Comparison of ENCODE assay signal across 37 cellular contexts in the genomic region with DNA sequence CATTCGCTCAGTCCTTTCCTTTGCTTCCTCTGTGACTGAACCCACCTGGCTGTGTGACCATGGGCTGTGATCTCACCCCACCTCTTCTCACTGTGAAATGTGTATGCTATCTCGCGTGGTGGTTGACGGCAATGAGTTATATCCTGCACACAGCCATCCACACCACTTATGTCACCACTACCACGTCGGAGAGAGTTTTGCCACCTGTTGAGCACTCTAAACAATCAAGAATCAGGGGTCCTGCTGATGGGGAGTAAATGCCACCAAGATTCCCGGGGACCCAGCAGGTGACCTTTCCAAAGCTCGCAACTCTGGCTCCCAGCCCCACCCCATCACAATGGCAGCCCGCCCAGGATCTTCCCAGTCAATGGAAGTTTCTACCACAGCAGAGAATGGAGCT. TPM values are rescaled to one million over a fixed set of nuclear protein-coding genes. Genes with fewer than 3 reads are reported as not detected.
"Had no signal": no experiment of that assay in that cellular context is flagged by ENCODE, and none has a peak within 500 bp of the region (broad histone marks: within the 10 kb centered on the region; RNA-seq: fewer than 3 reads in every experiment).

No MANE protein-coding gene starts in this region.

- H3K9me3 Mint-ChIP-seq: activated B cell treated with CpG ODN at 0.5 μM for 24 hours; activated CD8-positive, alpha-beta T cell treated with anti-CD3 and anti-CD28 coated beads for 36 hours; activated naive CD4-positive, alpha-beta T cell treated with anti-CD3 and anti-CD28 coated beads for 36 hours; activated naive CD4-positive, alpha-beta T cell treated with anti-CD3 and anti-CD28 coated beads, Interleukin-2, amount 50 U/mL, for 24 hours; activated naive CD8-positive, alpha-beta T cell treated with anti-CD3 and anti-CD28 coated beads for 36 hours; activated naive CD8-positive, alpha-beta T cell treated with anti-CD3 and anti-CD28 coated beads, Interleukin-2, amount 50 U/mL, for 24 hours; activated T-cell treated with anti-CD3 and anti-CD28 coated beads, Interleukin-2, amount 50 U/mL, for 4 hours; activated T-helper 17 cell treated with anti-CD3 and anti-CD28 coated beads, Interleukin-2, amount 50 U/mL, for 72 hours; T-helper 2 cell treated with Interferon-gamma antibody and Interleukin-4, amounts not matched to agents 5 μg/mL and 100 μg/mL, for 36 hours had no signal

- H3K4me3 ChIP-seq: adrenal gland, body of pancreas, colonic mucosa, esophagus squamous epithelium, gastroesophageal sphincter had no signal

- H3K4me1 Mint-ChIP-seq: activated B cell treated with CpG ODN at 0.5 μM for 24 hours; activated naive CD4-positive, alpha-beta T cell treated with anti-CD3 and anti-CD28 coated beads, Interleukin-2, amount 50 U/mL, for 24 hours; activated naive CD8-positive, alpha-beta T cell treated with anti-CD3 and anti-CD28 coated beads for 36 hours; activated naive CD8-positive, alpha-beta T cell treated with anti-CD3 and anti-CD28 coated beads, Interleukin-2, amount 50 U/mL, for 24 hours; activated T-helper 17 cell treated with anti-CD3 and anti-CD28 coated beads, Interleukin-2, amount 50 U/mL, for 72 hours; T-helper 17 cell had no signal

- H3K27ac ChIP-seq: adrenal gland, body of pancreas, colonic mucosa, epithelial cell of prostate, esophagus squamous epithelium, WERI-Rb-1 had no signal

- H3K27me3 ChIP-seq: adrenal gland, body of pancreas, colonic mucosa, gastroesophageal sphincter had no signal

- H3K27ac Mint-ChIP-seq: activated B cell treated with CpG ODN at 0.5 μM for 24 hours; activated CD8-positive, alpha-beta T cell treated with anti-CD3 and anti-CD28 coated beads for 36 hours; activated naive CD4-positive, alpha-beta T cell treated with anti-CD3 and anti-CD28 coated beads for 36 hours; activated naive CD4-positive, alpha-beta T cell treated with anti-CD3 and anti-CD28 coated beads, Interleukin-2, amount 50 U/mL, for 24 hours; activated naive CD8-positive, alpha-beta T cell treated with anti-CD3 and anti-CD28 coated beads for 36 hours; activated naive CD8-positive, alpha-beta T cell treated with anti-CD3 and anti-CD28 coated beads, Interleukin-2, amount 50 U/mL, for 24 hours; activated T-helper 17 cell treated with anti-CD3 and anti-CD28 coated beads, Interleukin-2, amount 50 U/mL, for 72 hours; T-helper 17 cell; T-helper 2 cell treated with Interferon-gamma antibody and Interleukin-4, amounts not matched to agents 5 μg/mL and 100 μg/mL, for 36 hours had no signal

- H3K4me1 ChIP-seq: adrenal gland, body of pancreas, colonic mucosa had no signal

- H3K4me3 Mint-ChIP-seq: activated B cell treated with CpG ODN at 0.5 μM for 24 hours; activated CD8-positive, alpha-beta T cell treated with anti-CD3 and anti-CD28 coated beads for 36 hours; activated naive CD4-positive, alpha-beta T cell treated with anti-CD3 and anti-CD28 coated beads for 36 hours; activated naive CD4-positive, alpha-beta T cell treated with anti-CD3 and anti-CD28 coated beads, Interleukin-2, amount 50 U/mL, for 24 hours; activated naive CD8-positive, alpha-beta T cell treated with anti-CD3 and anti-CD28 coated beads for 36 hours; activated naive CD8-positive, alpha-beta T cell treated with anti-CD3 and anti-CD28 coated beads, Interleukin-2, amount 50 U/mL, for 24 hours; activated T-cell treated with anti-CD3 and anti-CD28 coated beads, Interleukin-2, amount 50 U/mL, for 4 hours; activated T-helper 17 cell treated with anti-CD3 and anti-CD28 coated beads, Interleukin-2, amount 50 U/mL, for 72 hours; T-helper 17 cell; T-helper 2 cell treated with Interferon-gamma antibody and Interleukin-4, amounts not matched to agents 5 μg/mL and 100 μg/mL, for 36 hours had no signal

- ATAC-seq: activated CD4-positive, CD25-positive, alpha-beta regulatory T cell treated with anti-CD3 and anti-CD28 coated beads, Interleukin-2, amount 50 U/mL, for 24 hours; activated CD8-positive, alpha-beta T cell treated with anti-CD3 and anti-CD28 coated beads for 36 hours; activated naive CD8-positive, alpha-beta T cell treated with anti-CD3 and anti-CD28 coated beads, Interleukin-2, amount 50 U/mL, for 24 hours; activated T-cell treated with anti-CD3 and anti-CD28 coated beads, Interleukin-2, amount 50 U/mL, for 4 hours; activated T-helper 17 cell treated with anti-CD3 and anti-CD28 coated beads, Interleukin-2, amount 50 U/mL, for 72 hours; body of pancreas; gastroesophageal sphincter; T-helper 17 cell had no signal

- H3K36me3 Mint-ChIP-seq: activated naive CD4-positive, alpha-beta T cell treated with anti-CD3 and anti-CD28 coated beads, Interleukin-2, amount 50 U/mL, for 24 hours; activated naive CD8-positive, alpha-beta T cell treated with anti-CD3 and anti-CD28 coated beads for 36 hours had no signal

- DNase-seq: activated B cell treated with CpG ODN at 0.5 μM for 24 hours; activated CD4-positive, alpha-beta T cell treated with anti-CD3 and anti-CD28 coated beads for 48 hours; activated CD4-positive, alpha-beta T cell treated with anti-CD3 and anti-CD28 coated beads, Interleukin-2, amount 50 U/mL, for 1 hour; activated CD4-positive, alpha-beta T cell treated with anti-CD3 and anti-CD28 coated beads, Interleukin-2, amount 50 U/mL, for 48 hours; activated CD8-positive, alpha-beta memory T cell treated with anti-CD3 and anti-CD28 coated beads for 24 hours; activated CD8-positive, alpha-beta T cell treated with anti-CD3 and anti-CD28 coated beads for 36 hours; activated effector memory CD4-positive, alpha-beta T cell treated with Interleukin-2 at 50 U/mL for 16 hours; activated gamma-delta T cell treated with Interleukin-2 at 50 U/mL for 16 hours; activated naive CD4-positive, alpha-beta T cell treated with anti-CD3 and anti-CD28 coated beads for 36 hours; activated naive CD8-positive, alpha-beta T cell treated with anti-CD3 and anti-CD28 coated beads for 36 hours; activated naive CD8-positive, alpha-beta T cell treated with anti-CD3 and anti-CD28 coated beads, Interleukin-2, amount 50 U/mL, for 24 hours; activated T-cell treated with anti-CD3 and anti-CD28 coated beads, Interleukin-2, amount 50 U/mL, for 4 hours; adrenal gland; amygdala; aorta; body of pancreas; central memory CD4-positive, alpha-beta T cell; cerebellar nuclear complex; colonic mucosa; effector CD8-positive, alpha-beta T cell; esophagus squamous epithelium; foreskin melanocyte; T-helper 1 cell; T-helper 17 cell; T1000; WERI-Rb-1 had no signal

- H3K27me3 Mint-ChIP-seq: activated B cell treated with CpG ODN at 0.5 μM for 24 hours; activated CD8-positive, alpha-beta T cell treated with anti-CD3 and anti-CD28 coated beads for 36 hours; activated naive CD8-positive, alpha-beta T cell treated with anti-CD3 and anti-CD28 coated beads for 36 hours; activated naive CD8-positive, alpha-beta T cell treated with anti-CD3 and anti-CD28 coated beads, Interleukin-2, amount 50 U/mL, for 24 hours had no signal

- H3K9me3 ChIP-seq: adrenal gland, body of pancreas, colonic mucosa, esophagus squamous epithelium, gastroesophageal sphincter had no signal

- H3K36me3 ChIP-seq: colonic mucosa, WERI-Rb-1 had no signal

RNA-seq across cellular contexts. Expression of gene RCVRN, which starts 26.1 kb away (rescaled TPM):
- total RNA-seq: activated CD8-positive, alpha-beta T cell treated with anti-CD3 and anti-CD28 coated beads for 36 hours; activated naive CD4-positive, alpha-beta T cell treated with anti-CD3 and anti-CD28 coated beads for 36 hours; activated naive CD8-positive, alpha-beta T cell treated with anti-CD3 and anti-CD28 coated beads for 36 hours; activated T-cell treated with anti-CD3 and anti-CD28 coated beads, Interleukin-2, amount 50 U/mL, for 4 hours; activated T-helper 17 cell treated with anti-CD3 and anti-CD28 coated beads, Interleukin-2, amount 50 U/mL, for 72 hours; body of pancreas; colonic mucosa; dermis microvascular lymphatic vessel endothelial cell; endothelial cell of umbilical vein; esophagus squamous epithelium; fibroblast of lung; fibroblast of villous mesenchyme; glomerular endothelial cell; T-helper 17 cell had no signal
- polyA plus RNA-seq: aorta, endothelial cell of umbilical vein, fibroblast of lung had no signal
